40 cellular contexts compared by ENCODE assay signal in the genomic region with DNA sequence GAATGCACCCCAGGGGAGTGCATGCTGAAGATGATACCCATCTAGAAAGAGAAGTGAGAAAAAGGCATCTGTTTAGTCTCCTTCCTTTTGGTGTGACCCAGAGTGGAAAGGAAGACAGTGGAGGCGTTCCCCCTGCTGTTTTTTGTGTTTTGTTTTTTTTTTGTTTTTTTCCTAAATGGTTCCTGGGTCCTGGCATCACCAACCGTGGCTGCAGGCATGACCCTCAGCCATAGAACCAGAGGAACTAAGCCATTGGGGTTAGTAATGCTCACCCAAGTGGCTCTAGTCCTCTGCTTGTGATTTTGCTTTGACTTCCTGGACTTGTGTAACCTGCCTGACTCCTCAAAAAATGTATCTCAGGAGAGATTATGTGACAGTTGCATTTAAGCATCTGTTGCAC.
"Had no signal": no experiment of that assay in that cellular context is flagged by ENCODE, and none has a peak within 500 bp of the region (broad histone marks: within the 10 kb centered on the region; RNA-seq: fewer than 3 reads in every experiment).

No MANE protein-coding gene starts in this region.

- H3K36me3 ChIP-seq: adrenal gland, ascending aorta, brain microvascular endothelial cell, breast epithelium, cardiac muscle cell had no signal

- H3K4me3 Mint-ChIP-seq: activated naive CD4-positive, alpha-beta T cell treated with anti-CD3 and anti-CD28 coated beads for 36 hours; activated naive CD4-positive, alpha-beta T cell treated with anti-CD3 and anti-CD28 coated beads, Interleukin-2, amount 10 ng/mL, durations not matched to agents 7 days and 5 days; activated naive CD4-positive, alpha-beta T cell treated with anti-CD3 and anti-CD28 coated beads, Interleukin-2, amount 50 U/mL, for 24 hours; activated naive CD8-positive, alpha-beta T cell; activated naive CD8-positive, alpha-beta T cell treated with anti-CD3 and anti-CD28 coated beads for 36 hours; activated naive CD8-positive, alpha-beta T cell treated with anti-CD3 and anti-CD28 coated beads, Interleukin-2, amount 10 ng/mL, durations not matched to agents 7 days and 5 days; activated naive CD8-positive, alpha-beta T cell treated with anti-CD3 and anti-CD28 coated beads, Interleukin-2, amount 50 U/mL, for 24 hours; activated T-cell treated with anti-CD3 and anti-CD28 coated beads, Interleukin-2, amount 50 U/mL, for 24 hours; activated T-cell treated with anti-CD3 and anti-CD28 coated beads, Interleukin-2, amount 50 U/mL, for 4 hours; activated T-cell treated with anti-CD3 and anti-CD28 coated beads, Interleukin-2, amount 50 U/mL, for 72 hours; activated T-helper 1 cell treated with anti-CD3 and anti-CD28 coated beads, Interleukin-12 subunit alpha, Interleukin-12 subunit beta, Interleukin-2, Interleukin-4 antibody, amounts not matched to agents 30 ng/mL and 10 ng/mL and 1 ng/mL, durations not matched to agents 14 hours and 24 hours and 36 hours; activated T-helper 17 cell treated with anti-CD3 and anti-CD28 coated beads, Interleukin-2, amount 50 U/mL, for 72 hours; brain; central memory CD8-positive, alpha-beta T cell had no signal

- H3K4me3 ChIP-seq: adrenal gland, ascending aorta, body of pancreas, breast epithelium, cardiac muscle cell had no signal

- H3K27me3 ChIP-seq: adrenal gland, ascending aorta, body of pancreas, brain microvascular endothelial cell, breast epithelium, cardiac muscle cell had no signal

- H3K9me3 ChIP-seq: ascending aorta had no signal

- FAIRE-seq: astrocyte, bronchial epithelial cell had no signal

- H3K4me1 ChIP-seq: adrenal gland, ascending aorta, body of pancreas, breast epithelium had no signal

- DNase-seq: activated effector memory CD4-positive, alpha-beta T cell treated with anti-CD3 and anti-CD28 coated beads, Interleukin-2, amount 50 U/mL, for 16 hours; activated effector memory CD4-positive, alpha-beta T cell treated with Interleukin-2 at 50 U/mL for 16 hours; activated gamma-delta T cell; activated gamma-delta T cell treated with Interleukin-2 at 50 U/mL for 16 hours; activated naive CD4-positive, alpha-beta T cell; activated naive CD4-positive, alpha-beta T cell treated with anti-CD3 and anti-CD28 coated beads for 36 hours; activated naive CD4-positive, alpha-beta T cell treated with anti-CD3 and anti-CD28 coated beads, Interleukin-2, amount 10 ng/mL, durations not matched to agents 7 days and 5 days; activated naive CD4-positive, alpha-beta T cell treated with anti-CD3 and anti-CD28 coated beads, Interleukin-2, amount 50 U/mL, for 16 hours; activated naive CD4-positive, alpha-beta T cell treated with Interleukin-2 at 50 U/mL for 16 hours; activated naive CD8-positive, alpha-beta T cell treated with anti-CD3 and anti-CD28 coated beads for 36 hours; activated naive CD8-positive, alpha-beta T cell treated with anti-CD3 and anti-CD28 coated beads, Interleukin-2, amount 10 ng/mL, durations not matched to agents 7 days and 5 days; activated naive CD8-positive, alpha-beta T cell treated with anti-CD3 and anti-CD28 coated beads, Interleukin-2, amount 50 U/mL, for 24 hours; activated T-cell treated with anti-CD3 and anti-CD28 coated beads, Interleukin-2, amount 50 U/mL, for 1 hour; activated T-cell treated with anti-CD3 and anti-CD28 coated beads, Interleukin-2, amount 50 U/mL, for 24 hours; activated T-cell treated with anti-CD3 and anti-CD28 coated beads, Interleukin-2, amount 50 U/mL, for 4 hours; activated T-cell treated with anti-CD3 and anti-CD28 coated beads, Interleukin-2, amount 50 U/mL, for 48 hours; activated T-cell treated with anti-CD3 and anti-CD28 coated beads, Interleukin-2, amount 50 U/mL, for 72 hours; adrenal gland; amniotic stem cell; amygdala; anterior cingulate cortex; aorta; body of pancreas; brain microvascular endothelial cell; caudate nucleus; central memory CD4-positive, alpha-beta T cell; cerebellar nuclear complex had no signal

- H3K27ac ChIP-seq: adrenal gland, ascending aorta, body of pancreas, brain microvascular endothelial cell, breast epithelium, cardiac muscle cell had no signal

- H3K4me1 Mint-ChIP-seq: activated naive CD4-positive, alpha-beta T cell treated with anti-CD3 and anti-CD28 coated beads, Interleukin-2, amount 10 ng/mL, durations not matched to agents 7 days and 5 days; activated naive CD4-positive, alpha-beta T cell treated with anti-CD3 and anti-CD28 coated beads, Interleukin-2, amount 50 U/mL, for 24 hours; activated naive CD8-positive, alpha-beta T cell treated with anti-CD3 and anti-CD28 coated beads for 36 hours; activated naive CD8-positive, alpha-beta T cell treated with anti-CD3 and anti-CD28 coated beads, Interleukin-2, amount 10 ng/mL, durations not matched to agents 7 days and 5 days; activated naive CD8-positive, alpha-beta T cell treated with anti-CD3 and anti-CD28 coated beads, Interleukin-2, amount 50 U/mL, for 24 hours; activated T-helper 17 cell treated with anti-CD3 and anti-CD28 coated beads, Interleukin-2, amount 50 U/mL, for 72 hours; brain; central memory CD8-positive, alpha-beta T cell had no signal

- H3K27me3 Mint-ChIP-seq: activated naive CD4-positive, alpha-beta T cell treated with anti-CD3 and anti-CD28 coated beads, Interleukin-2, amount 10 ng/mL, durations not matched to agents 7 days and 5 days; activated naive CD4-positive, alpha-beta T cell treated with anti-CD3 and anti-CD28 coated beads, Interleukin-2, amount 50 U/mL, for 24 hours; activated naive CD8-positive, alpha-beta T cell; activated naive CD8-positive, alpha-beta T cell treated with anti-CD3 and anti-CD28 coated beads for 36 hours; activated naive CD8-positive, alpha-beta T cell treated with anti-CD3 and anti-CD28 coated beads, Interleukin-2, amount 10 ng/mL, durations not matched to agents 7 days and 5 days; activated naive CD8-positive, alpha-beta T cell treated with anti-CD3 and anti-CD28 coated beads, Interleukin-2, amount 50 U/mL, for 24 hours; activated T-cell treated with anti-CD3 and anti-CD28 coated beads, Interleukin-2, amount 50 U/mL, for 24 hours; activated T-helper 17 cell treated with anti-CD3 and anti-CD28 coated beads, Interleukin-2, amount 50 U/mL, for 72 hours; central memory CD8-positive, alpha-beta T cell had no signal

- H3K27ac Mint-ChIP-seq: activated naive CD4-positive, alpha-beta T cell treated with anti-CD3 and anti-CD28 coated beads for 36 hours; activated naive CD4-positive, alpha-beta T cell treated with anti-CD3 and anti-CD28 coated beads, Interleukin-2, amount 10 ng/mL, durations not matched to agents 7 days and 5 days; activated naive CD4-positive, alpha-beta T cell treated with anti-CD3 and anti-CD28 coated beads, Interleukin-2, amount 50 U/mL, for 24 hours; activated naive CD4-positive, alpha-beta T cell treated with anti-CD3 and anti-CD28 coated beads, Interleukin-2, amount 50 U/mL, for 72 hours; activated naive CD8-positive, alpha-beta T cell; activated naive CD8-positive, alpha-beta T cell treated with anti-CD3 and anti-CD28 coated beads for 36 hours; activated naive CD8-positive, alpha-beta T cell treated with anti-CD3 and anti-CD28 coated beads, Interleukin-2, amount 10 ng/mL, durations not matched to agents 7 days and 5 days; activated naive CD8-positive, alpha-beta T cell treated with anti-CD3 and anti-CD28 coated beads, Interleukin-2, amount 50 U/mL, for 24 hours; activated T-cell treated with anti-CD3 and anti-CD28 coated beads, Interleukin-2, amount 50 U/mL, for 24 hours; activated T-cell treated with anti-CD3 and anti-CD28 coated beads, Interleukin-2, amount 50 U/mL, for 72 hours; activated T-helper 1 cell treated with anti-CD3 and anti-CD28 coated beads, Interleukin-12 subunit alpha, Interleukin-12 subunit beta, Interleukin-2, Interleukin-4 antibody, amounts not matched to agents 30 ng/mL and 10 ng/mL and 1 ng/mL, durations not matched to agents 14 hours and 24 hours and 36 hours; activated T-helper 17 cell treated with anti-CD3 and anti-CD28 coated beads, Interleukin-2, amount 50 U/mL, for 72 hours; activated T-helper 2 cell treated with anti-CD3 and anti-CD28 coated beads, Interferon-gamma antibody, Interleukin-2, Interleukin-4, amounts not matched to agents 10 μg/mL and 5 μg/mL and 100 μg/mL, durations not matched to agents 14 hours and 24 hours and 36 hours; brain had no signal

- H3K36me3 Mint-ChIP-seq: activated naive CD4-positive, alpha-beta T cell treated with anti-CD3 and anti-CD28 coated beads, Interleukin-2, amount 10 ng/mL, durations not matched to agents 7 days and 5 days; activated naive CD8-positive, alpha-beta T cell treated with anti-CD3 and anti-CD28 coated beads, Interleukin-2, amount 10 ng/mL, durations not matched to agents 7 days and 5 days had no signal
